Comparison of ENCODE assay signal across 8 cellular contexts in genomic region chr1:27365372-27366112, GRCh38. TPM values are rescaled to one million over a fixed set of nuclear protein-coding genes. Genes with fewer than 3 reads are reported as not detected.
DNase-seq lines count a peak whose midpoint lies in the region; ATAC-seq and TF ChIP-seq lines count a peak whose summit lies in the region.

No MANE protein-coding gene starts in this region.

- H3K36me3 Mint-ChIP-seq in endodermal cell (ENCODE audit: low read depth) (no peaks in the 10 kb centered on the region), mesothelial cell of epicardium (peaks cover 1% of the 10 kb centered on the region)

- no peak overlapping the region for H3K9ac ChIP-seq in endodermal cell (ENCODE audit: extremely low read depth, low read length, poor library complexity, severe bottlenecking)

- H3K4me1 Mint-ChIP-seq in endodermal cell (peaks cover 12% of the 10 kb centered on the region), mesothelial cell of epicardium (peaks cover 18% of the 10 kb centered on the region)

- H3K4me3 ChIP-seq in GM12865 (ENCODE audit: low read depth, low read length): peak overlapping the region; percentile 72
- H3K4me3 ChIP-seq in endodermal cell (ENCODE audit: low read length): peak overlapping the region; percentile 88

- 9 to 27% methylated on average over 12 to 40 of the region's 40 CpGs for WGBS in endodermal cell (ENCODE audit: insufficient coverage in 1 of 2, insufficient read length in 1 of 2), 2 experiments

- H3K9me3 Mint-ChIP-seq in endodermal cell (no peaks in the 10 kb centered on the region), mesothelial cell of epicardium (no peaks in the 10 kb centered on the region)

- H3K27ac ChIP-seq in endodermal cell (ENCODE audit: low read depth, low read length): peak overlapping the region; percentile 59

- H3K4me1 ChIP-seq in endodermal cell (ENCODE audit: control insufficient read depth, insufficient read depth, low read length): no peaks in the 10 kb centered on the region

- peak overlapping the region; percentile 85 for H3K27ac Mint-ChIP-seq in endodermal cell
- peak overlapping the region; percentile 92 for H3K27ac Mint-ChIP-seq in mesothelial cell of epicardium

- peaks cover 15% of the 10 kb centered on the region for H3K27me3 ChIP-seq in endodermal cell (ENCODE audit: control insufficient read depth, insufficient read depth, low read length, poor library complexity, severe bottlenecking)

- TF ChIP-seq CTCF in GM12865 (IDR thresholded peaks at IDR 0.05; ENCODE audit: insufficient read depth, low read depth, low read length, missing control alignments): no peak
- no peak for TF ChIP-seq CTCF in endodermal cell (conservative IDR thresholded peaks at IDR 0.05)
- TF ChIP-seq CTCF in mesothelial cell of epicardium (IDR thresholded peaks at IDR 0.05; ENCODE audit: unreplicated experiment): no peak

- DNase-seq in GM12865 (ENCODE audit: low read depth) (peak; percentile 88), HS-5 (ENCODE audit: low read depth) (peak; percentile 73), NOMO-1 treated with dmso at 0.1 percent for 144 hours (lab: John Stamatoyannopoulos, UW; ENCODE audit: unreplicated experiment) (peak; percentile 61), endodermal cell (peak; percentile 97), mesothelial cell of epicardium (ENCODE audit: low spot score in 2 of 2, unreplicated experiment in 2 of 2) (peak; percentile 73 to 76)
- peak; percentile 71 for DNase-seq in activated CD8-positive, alpha-beta memory T cell treated with anti-CD3 and anti-CD28 coated beads, Interleukin-2, amount 50 U/mL, for 4 hours
- peak; percentile 63 for DNase-seq in stimulated activated CD8-positive, alpha-beta memory T cell treated with anti-CD3 and anti-CD28 coated beads, Interleukin-15, amount 100 ng/mL, for 24 hours (ENCODE audit: low read depth)

- H3K36me3 ChIP-seq in endodermal cell (ENCODE audit: control insufficient read depth, insufficient read depth, low read length): no peaks in the 10 kb centered on the region

- no peaks in the 10 kb centered on the region for H3K9me3 ChIP-seq in endodermal cell (ENCODE audit: control insufficient read depth, low read length)

- H3K4me3 Mint-ChIP-seq in endodermal cell: peak overlapping the region; percentile 70
- H3K4me3 Mint-ChIP-seq in mesothelial cell of epicardium: peak overlapping the region; percentile 80

- peaks cover 31% of the 10 kb centered on the region for H3K27me3 Mint-ChIP-seq in endodermal cell (ENCODE audit: insufficient read depth)
- H3K27me3 Mint-ChIP-seq in mesothelial cell of epicardium (ENCODE audit: low read depth): peaks cover 8% of the 10 kb centered on the region

- no peak for ATAC-seq in GM19328 (IDR thresholded peaks at IDR 0.05; ENCODE audit: unreplicated experiment)

RNA-seq across cellular contexts. Expression of gene MAP3K6, which starts 1.2 kb away (rescaled TPM):
- 10 to 100 TPM in 1 of 2 donors, 1 to 10 TPM in 1; 6.6 to 11.5 TPM for total RNA-seq in endodermal cell
- 14.9 TPM for polyA plus RNA-seq in endodermal cell (2013, experiment 1 of 2)
- 14.3 TPM for polyA plus RNA-seq in endodermal cell (2013, experiment 2 of 2)
- 10.3 to 13.7 TPM (median 11.8 TPM) in 3 replicates for total RNA-seq in mesothelial cell of epicardium

RNA-seq across cellular contexts. Expression of gene FCN3, which starts 9.1 kb away (rescaled TPM):
- under 1 TPM in 1 of 2 donors, not detected in 1; 0.26 TPM for total RNA-seq in endodermal cell
- not detected for polyA plus RNA-seq in endodermal cell (2013, experiment 1 of 2)
- not detected for polyA plus RNA-seq in endodermal cell (2013, experiment 2 of 2)
- 0.22 to 0.24 TPM in 2 of 3 replicates, not detected in the other for total RNA-seq in mesothelial cell of epicardium

RNA-seq across cellular contexts. Expression of gene CD164L2, which starts 17.6 kb away (rescaled TPM):
- 1 to 10 TPM; 1.6 to 1.8 TPM for total RNA-seq in endodermal cell
- 1.4 TPM for polyA plus RNA-seq in endodermal cell (2013, experiment 1 of 2)
- 0.83 TPM for polyA plus RNA-seq in endodermal cell (2013, experiment 2 of 2)
- 0.45 to 1.3 TPM (median 0.61 TPM) in 3 replicates for total RNA-seq in mesothelial cell of epicardium

RNA-seq across cellular contexts. Expression of gene SYTL1, which starts 23.7 kb away (rescaled TPM):
- total RNA-seq in endodermal cell (1 to 10 TPM; 6.7 to 7.5 TPM), mesothelial cell of epicardium (41.0 to 42.8 TPM (median 42.2 TPM) in 3 replicates)
- polyA plus RNA-seq in endodermal cell (2013, experiment 1 of 2): 3.2 TPM
- polyA plus RNA-seq in endodermal cell (2013, experiment 2 of 2): 4.9 TPM

RNA-seq across cellular contexts. Expression of gene GPR3, which starts 26.9 kb away (rescaled TPM):
- 1 to 10 TPM; 3.5 to 4.1 TPM for total RNA-seq in endodermal cell
- polyA plus RNA-seq in endodermal cell (2013, experiment 1 of 2): 4.5 TPM
- polyA plus RNA-seq in endodermal cell (2013, experiment 2 of 2): 4.5 TPM
- total RNA-seq in mesothelial cell of epicardium: 1.7 to 2.3 TPM (median 1.7 TPM) in 3 replicates
